Comparison of ENCODE assay signal across 9 cellular contexts in genomic region chr14:103627073-103628025, GRCh38. TPM values are rescaled to one million over a fixed set of nuclear protein-coding genes. Genes with fewer than 3 reads are reported as not detected.
DNase-seq lines count a peak whose midpoint lies in the region; TF ChIP-seq lines count a peak whose summit lies in the region.
"Had no signal": no experiment of that assay in that cellular context is flagged by ENCODE, and none has a peak within 500 bp of the region (broad histone marks: within the 10 kb centered on the region; RNA-seq: fewer than 3 reads in every experiment).

No MANE protein-coding gene starts in this region.

- H3K36me3 Mint-ChIP-seq in nephron progenitor cell (ENCODE audit: low read depth), result no peaks in the 10 kb centered on the region

- DNase-seq in BE2C, result no peak
- peak; percentile 46 for DNase-seq in LoVo (ENCODE audit: low spot score)
- DNase-seq in coronary artery (ENCODE audit: low spot score), result no peak
- no peak for DNase-seq in nephron progenitor cell
- DNase-seq in NCI-H446 (lab: John Stamatoyannopoulos, UW), result no peak
- no peak for DNase-seq in NCI-H526 treated with DMSO at 0.1 percent for 48 hours (lab: John Stamatoyannopoulos, UW)
- DNase-seq in MG63, result no peak
- DNase-seq in glomerular visceral epithelial cell (ENCODE audit: extremely low spot score), result no peak

- TF ChIP-seq CTCF in BE2C (IDR thresholded peaks at IDR 0.05; ENCODE audit: low read depth, low read length), result no peak
- TF ChIP-seq CTCF in coronary artery (IDR thresholded peaks at IDR 0.05), result no peak
- TF ChIP-seq CTCF in nephron progenitor cell (IDR thresholded peaks at IDR 0.05), result no peak

- peak overlapping the region; percentile 99 to 100 for H3K27ac ChIP-seq in coronary artery

- H3K9me3 Mint-ChIP-seq in nephron progenitor cell, result no peaks in the 10 kb centered on the region

- H3K27me3 ChIP-seq in BE2C (no peaks in the 10 kb centered on the region), MG63 (no peaks in the 10 kb centered on the region)

- H3K4me3 ChIP-seq in BE2C (ENCODE audit: low read depth, low read length) (peak overlapping the region; percentile 92; the same call in 1 of the 2 replicates), coronary artery (no peak overlapping the region), MG63 (no peak overlapping the region)

- H3K9me3 ChIP-seq in BE2C, result no peaks in the 10 kb centered on the region
- no peaks in the 10 kb centered on the region for H3K9me3 ChIP-seq in MG63
- H3K9me3 ChIP-seq: HAP-1 had no signal

- peaks cover 44% of the 10 kb centered on the region for H3K4me1 Mint-ChIP-seq in nephron progenitor cell

- H3K4me3 Mint-ChIP-seq in nephron progenitor cell, result peak overlapping the region; percentile 82

- H3K36me3 ChIP-seq in BE2C, result peaks cover 3% of the 10 kb centered on the region
- no peaks in the 10 kb centered on the region; the same call in none of the 2 replicates for H3K36me3 ChIP-seq in MG63

- peak overlapping the region; percentile 69 for H3K27ac Mint-ChIP-seq in nephron progenitor cell

- H3K4me1 ChIP-seq in BE2C, result peaks cover 11% of the 10 kb centered on the region

- H3K27me3 Mint-ChIP-seq in nephron progenitor cell (ENCODE audit: low read depth, poor library complexity), result peaks cover 8% of the 10 kb centered on the region

RNA-seq across cellular contexts. Expression of gene KLC1, which starts 1.7 kb away (rescaled TPM):
- 184 TPM for polyA plus RNA-seq in BE2C (2012; ENCODE audit: insufficient read depth, insufficient read length, low read depth)
- 75.8 and 113 TPM in 2 replicates for total RNA-seq in MG63 (2014; rRNA removed; shearing (Covaris generic); ENCODE audit: low replicate concordance)
